ENCODE assay signal across 32 cellular contexts in genomic region chr10:77840636-77841035, GRCh38.
"Had no signal": no experiment of that assay in that cellular context is flagged by ENCODE, and none has a peak within 500 bp of the region (broad histone marks: within the 10 kb centered on the region; RNA-seq: fewer than 3 reads in every experiment).

No MANE protein-coding gene starts in this region.

- ATAC-seq: activated CD8-positive, alpha-beta T cell treated with anti-CD3 and anti-CD28 coated beads, Interleukin-2, amount 10 ng/mL, durations not matched to agents 7 days and 5 days; PC-3; Right ventricle myocardium inferior; SK-N-SH treated with all-trans-retinoic acid at 6 μM for 48 hours; T-cell had no signal

- H3K27ac Mint-ChIP-seq: activated CD4-positive, alpha-beta T cell treated with anti-CD3 and anti-CD28 coated beads, Interleukin-2, amount 10 ng/mL, durations not matched to agents 7 days and 5 days; activated CD8-positive, alpha-beta T cell treated with anti-CD3 and anti-CD28 coated beads, Interleukin-2, amount 10 ng/mL, durations not matched to agents 7 days and 5 days; activated naive CD4-positive, alpha-beta T cell treated with anti-CD3 and anti-CD28 coated beads, Interleukin-2, amount 50 U/mL, for 24 hours; activated naive CD8-positive, alpha-beta T cell treated with anti-CD3 and anti-CD28 coated beads, Interleukin-2, amount 10 ng/mL, durations not matched to agents 7 days and 5 days; activated T-cell treated with anti-CD3 and anti-CD28 coated beads, Interleukin-2, amount 50 U/mL, for 24 hours; activated T-helper 2 cell treated with anti-CD3 and anti-CD28 coated beads, Interferon-gamma antibody, Interleukin-2, Interleukin-4, amounts not matched to agents 10 μg/mL and 5 μg/mL and 100 μg/mL, durations not matched to agents 14 hours and 24 hours and 36 hours; T-cell had no signal

- H3K9me3 Mint-ChIP-seq: activated CD4-positive, alpha-beta T cell treated with anti-CD3 and anti-CD28 coated beads, Interleukin-2, amount 10 ng/mL, durations not matched to agents 7 days and 5 days; activated naive CD4-positive, alpha-beta T cell treated with anti-CD3 and anti-CD28 coated beads, Interleukin-2, amount 50 U/mL, for 24 hours; activated naive CD8-positive, alpha-beta T cell treated with anti-CD3 and anti-CD28 coated beads, Interleukin-2, amount 10 ng/mL, durations not matched to agents 7 days and 5 days; activated T-cell treated with anti-CD3 and anti-CD28 coated beads, Interleukin-2, amount 50 U/mL, for 24 hours; activated T-helper 2 cell treated with anti-CD3 and anti-CD28 coated beads, Interferon-gamma antibody, Interleukin-2, Interleukin-4, amounts not matched to agents 10 μg/mL and 5 μg/mL and 100 μg/mL, durations not matched to agents 14 hours and 24 hours and 36 hours; T-cell had no signal

- H3K4me3 ChIP-seq: ascending aorta, Peyer's patch had no signal

- H3K4me3 Mint-ChIP-seq: activated CD4-positive, alpha-beta T cell treated with anti-CD3 and anti-CD28 coated beads, Interleukin-2, amount 10 ng/mL, durations not matched to agents 7 days and 5 days; activated CD8-positive, alpha-beta T cell treated with anti-CD3 and anti-CD28 coated beads, Interleukin-2, amount 10 ng/mL, durations not matched to agents 7 days and 5 days; activated naive CD4-positive, alpha-beta T cell treated with anti-CD3 and anti-CD28 coated beads, Interleukin-2, amount 50 U/mL, for 24 hours; activated naive CD8-positive, alpha-beta T cell treated with anti-CD3 and anti-CD28 coated beads, Interleukin-2, amount 10 ng/mL, durations not matched to agents 7 days and 5 days; activated T-cell treated with anti-CD3 and anti-CD28 coated beads, Interleukin-2, amount 50 U/mL, for 24 hours; T-cell had no signal

- DNase-seq: activated CD4-positive, alpha-beta T cell treated with anti-CD3 and anti-CD28 coated beads, Interleukin-2, amount 10 ng/mL, durations not matched to agents 7 days and 5 days; activated CD4-positive, alpha-beta T cell treated with anti-CD3 and anti-CD28 coated beads, Interleukin-2, amount 50 U/mL, for 48 hours; activated CD8-positive, alpha-beta T cell treated with anti-CD3 and anti-CD28 coated beads, Interleukin-2, amount 10 ng/mL, durations not matched to agents 7 days and 5 days; activated gamma-delta T cell; activated naive CD4-positive, alpha-beta T cell treated with Interleukin-2 at 50 U/mL for 16 hours; activated naive CD8-positive, alpha-beta T cell treated with anti-CD3 and anti-CD28 coated beads, Interleukin-2, amount 10 ng/mL, durations not matched to agents 7 days and 5 days; activated T-cell treated with anti-CD3 and anti-CD28 coated beads, Interleukin-2, amount 50 U/mL, for 24 hours; amygdala; Kasumi-1; KG1; MM.1S; MV-4-11; NCI-H1092; NCI-H1436 treated with DMSO at 0.1 percent for 48 hours; NCI-H1694 treated with DMSO at 0.1 percent for 48 hours; NCI-H2029; NCI-H345; NCI-H524 treated with DMSO at 0.1 percent for 48 hours; NK-92 treated with Interleukin-12 subunit alpha and Interleukin-12 subunit beta, amount 100 ng/mL, for 24 hours; PC-3; Peyer's patch; RPMI8226; SIG-M5; T-cell; T-helper 2 cell; T-helper 9 cell; WERI-Rb-1 had no signal

- H3K9me3 ChIP-seq: ascending aorta, Peyer's patch had no signal

- H3K4me1 ChIP-seq: ascending aorta had no signal

- H3K36me3 Mint-ChIP-seq: activated naive CD4-positive, alpha-beta T cell treated with anti-CD3 and anti-CD28 coated beads, Interleukin-2, amount 50 U/mL, for 24 hours; activated naive CD8-positive, alpha-beta T cell treated with anti-CD3 and anti-CD28 coated beads, Interleukin-2, amount 10 ng/mL, durations not matched to agents 7 days and 5 days; T-cell had no signal

- H3K27me3 Mint-ChIP-seq: activated CD4-positive, alpha-beta T cell treated with anti-CD3 and anti-CD28 coated beads, Interleukin-2, amount 10 ng/mL, durations not matched to agents 7 days and 5 days; activated naive CD4-positive, alpha-beta T cell treated with anti-CD3 and anti-CD28 coated beads, Interleukin-2, amount 50 U/mL, for 24 hours; activated naive CD8-positive, alpha-beta T cell treated with anti-CD3 and anti-CD28 coated beads, Interleukin-2, amount 10 ng/mL, durations not matched to agents 7 days and 5 days; activated T-cell treated with anti-CD3 and anti-CD28 coated beads, Interleukin-2, amount 50 U/mL, for 24 hours had no signal

- H3K27ac ChIP-seq: ascending aorta, Peyer's patch, WERI-Rb-1 had no signal

- H3K27me3 ChIP-seq: ascending aorta, Peyer's patch had no signal
